Comparison of ENCODE assay signal across 21 cellular contexts in the genomic region with DNA sequence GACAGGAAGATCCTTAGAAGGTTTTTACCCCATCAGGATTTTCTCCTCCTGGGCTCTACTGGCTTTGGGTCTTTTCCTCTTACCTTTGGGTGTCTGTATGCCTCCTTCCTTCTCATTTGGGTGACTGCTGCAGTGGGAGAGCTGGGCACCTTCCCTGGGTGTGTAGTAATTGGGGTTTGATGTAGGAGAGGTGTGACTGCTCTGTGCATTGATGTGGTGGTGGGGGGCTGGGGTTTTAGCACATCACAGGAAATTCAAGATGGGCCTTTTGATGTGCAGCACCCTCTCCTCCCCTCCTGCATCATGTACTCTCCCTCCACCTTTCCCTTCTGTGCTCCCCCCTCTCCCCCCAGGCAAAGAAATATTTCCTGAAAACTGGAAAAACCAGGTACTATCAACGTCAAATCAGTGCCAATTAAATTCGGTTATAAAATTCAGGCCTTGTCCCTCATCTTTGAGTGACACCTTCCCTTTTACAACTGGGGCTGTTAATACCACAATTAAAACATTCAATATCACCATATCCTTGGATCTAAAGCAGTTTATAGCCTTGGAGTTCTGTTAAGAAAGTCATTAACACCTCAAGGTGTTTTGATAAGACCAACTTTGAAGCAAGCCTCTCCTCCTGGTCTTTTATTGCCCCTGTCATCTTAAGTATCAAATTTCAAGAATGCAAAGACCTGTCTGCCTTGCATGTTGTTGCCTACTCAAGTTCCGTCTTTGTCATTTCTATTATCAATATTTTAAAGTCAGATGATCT. TPM values are rescaled to one million over a fixed set of nuclear protein-coding genes. Genes with fewer than 3 reads are reported as not detected.
DNase-seq lines count a peak whose midpoint lies in the region; ATAC-seq and TF ChIP-seq lines count a peak whose summit lies in the region.
"Had no signal": no experiment of that assay in that cellular context is flagged by ENCODE, and none has a peak within 500 bp of the region (broad histone marks: within the 10 kb centered on the region; RNA-seq: fewer than 3 reads in every experiment).

No MANE protein-coding gene starts in this region.

- H3K4me1 Mint-ChIP-seq in activated T-cell treated with anti-CD3 and anti-CD28 coated beads, Interleukin-2, amount 50 U/mL, for 4 hours (ENCODE audit: low read depth): peaks cover 86% of the 10 kb centered on the region

- peak; percentile 79 to 84 for ATAC-seq in activated T-cell treated with anti-CD3 and anti-CD28 coated beads, Interleukin-2, amount 50 U/mL, for 4 hours
- peak; percentile 42 for ATAC-seq in left colon
- ATAC-seq in GM19452 (IDR thresholded peaks at IDR 0.05; ENCODE audit: unreplicated experiment): no peak
- ATAC-seq: left ventricle myocardium superior had no signal

- H3K4me3 Mint-ChIP-seq in activated T-cell treated with anti-CD3 and anti-CD28 coated beads, Interleukin-2, amount 50 U/mL, for 4 hours: peak overlapping the region; percentile 59
- H3K4me3 Mint-ChIP-seq: natural killer cell treated with Interleukin-12 subunit alpha and Interleukin-12 subunit beta and Interleukin-15 and Interleukin-18, amount 100 ng/mL, for 72 hours had no signal

- H3K36me3 Mint-ChIP-seq in activated T-cell treated with anti-CD3 and anti-CD28 coated beads, Interleukin-2, amount 50 U/mL, for 4 hours (ENCODE audit: insufficient read depth): no peaks in the 10 kb centered on the region
- H3K36me3 Mint-ChIP-seq: natural killer cell treated with Interleukin-12 subunit alpha and Interleukin-12 subunit beta and Interleukin-15 and Interleukin-18, amount 100 ng/mL, for 72 hours had no signal

- intact Hi-C loops in left colon (cut with DNase I, micrococcal nuclease): no loop called here

- no peaks in the 10 kb centered on the region for H3K9me3 Mint-ChIP-seq in activated T-cell treated with anti-CD3 and anti-CD28 coated beads, Interleukin-2, amount 50 U/mL, for 4 hours
- H3K9me3 Mint-ChIP-seq: natural killer cell treated with Interleukin-12 subunit alpha and Interleukin-12 subunit beta and Interleukin-15 and Interleukin-18, amount 100 ng/mL, for 72 hours had no signal

- TF ChIP-seq CTCF in GM13976 (IDR thresholded peaks at IDR 0.05; ENCODE audit: borderline replicate concordance, control extremely low read depth, extremely low read depth, insufficient read depth, missing control alignments): no peak

- peak; percentile 46 for DNase-seq in stimulated activated CD4-positive, alpha-beta T cell treated with anti-CD3 and anti-CD28 coated beads, Interleukin-15, amount 100 ng/mL, for 24 hours
- DNase-seq in stimulated activated CD4-positive, alpha-beta T cell treated with anti-CD3 and anti-CD28 coated beads, Interleukin-12 subunit alpha, Interleukin-12 subunit beta, amount 100 ng/mL, for 4 hours: no peak
- peak; percentile 25 for DNase-seq in activated T-cell treated with anti-CD3 and anti-CD28 coated beads, Interleukin-2, amount 50 U/mL, for 4 hours
- DNase-seq in left colon (no peak), dedifferentiated amniotic fluid mesenchymal stem cell (ENCODE audit: extremely low spot score) (no peak), GM13976 (ENCODE audit: low spot score) (no peak), H4 (ENCODE audit: low spot score) (no peak)
- DNase-seq: amniotic stem cell, colonic mucosa, DMS153, hypothalamus, KG1, left ventricle myocardium superior, NCI-H1417, NCI-H446, OCI-M1, sigmoid colon had no signal

- in situ Hi-C loops in GM13976 (cut with MboI; ENCODE audit: low sequenced_read_pairs, unreplicated experiment): no loop called here

- H3K27me3 Mint-ChIP-seq in activated T-cell treated with anti-CD3 and anti-CD28 coated beads, Interleukin-2, amount 50 U/mL, for 4 hours (ENCODE audit: low read depth): no peaks in the 10 kb centered on the region
- H3K27me3 Mint-ChIP-seq: natural killer cell treated with Interleukin-12 subunit alpha and Interleukin-12 subunit beta and Interleukin-15 and Interleukin-18, amount 100 ng/mL, for 72 hours had no signal

RNA-seq across cellular contexts. Expression of a gene that starts 23.3 kb away (rescaled TPM):
- total RNA-seq in activated T-cell treated with anti-CD3 and anti-CD28 coated beads, Interleukin-2, amount 50 U/mL, for 4 hours: under 1 TPM in 2 of 3 donors, not detected in 1; 0.05 to 0.13 TPM
- under 1 TPM; 0.43 to 0.61 TPM for total RNA-seq in left colon
- total RNA-seq in H4 (2014; rRNA removed; shearing (Covaris generic)): not detected in 2 replicates
- total RNA-seq: fibroblast of lung; left ventricle myocardium superior; natural killer cell treated with Interleukin-12 subunit alpha and Interleukin-12 subunit beta and Interleukin-15 and Interleukin-18, amount 100 ng/mL, for 72 hours; sigmoid colon; temporal lobe had no signal

Comparison
In these comparisons a context has a peak if more than half of its experiments do, and no peak if none do; other contexts are left out.
1. DNase-seq: peak in stimulated activated CD4-positive, alpha-beta T cell treated with anti-CD3 and anti-CD28 coated beads, Interleukin-15, amount 100 ng/mL, for 24 hours (single experiment) and activated T-cell treated with anti-CD3 and anti-CD28 coated beads, Interleukin-2, amount 50 U/mL, for 4 hours (single experiment); none in stimulated activated CD4-positive, alpha-beta T cell treated with anti-CD3 and anti-CD28 coated beads, Interleukin-12 subunit alpha, Interleukin-12 subunit beta, amount 100 ng/mL, for 4 hours (single experiment), left colon (0 of 2), dedifferentiated amniotic fluid mesenchymal stem cell (single experiment), GM13976 (single experiment) and H4 (single experiment).